Comparison of ENCODE assay signal across 8 cellular contexts in genomic region chr22:32517921-32518320, GRCh38.
"Had no signal": no experiment of that assay in that cellular context is flagged by ENCODE, and none has a peak within 500 bp of the region (broad histone marks: within the 10 kb centered on the region; RNA-seq: fewer than 3 reads in every experiment).

No MANE protein-coding gene starts in this region.

- H3K4me1 Mint-ChIP-seq: GM23338, H9 had no signal

- FAIRE-seq: H1, H54 had no signal

- H3K27ac Mint-ChIP-seq: GM23338, H9, HFFc6 had no signal

- H3K4me3 Mint-ChIP-seq: GM23338, H9, HFFc6 had no signal

- DNase-seq: GOT3, H7, H9, HCEC 1CT, HFFc6 had no signal

- H3K9me3 Mint-ChIP-seq: HFFc6 had no signal
